In genomic region chr6:33702345-33702977, GRCh38 we compare ENCODE assay signal across 7 cellular contexts.
DNase-seq lines count a peak whose midpoint lies in the region; ATAC-seq and TF ChIP-seq lines count a peak whose summit lies in the region.

No MANE protein-coding gene starts in this region.

- H4K20me1 ChIP-seq in DOHH2 (ENCODE audit: control insufficient read depth, insufficient read depth, low read depth, low read length), result no peaks in the 10 kb centered on the region

- no peaks in the 10 kb centered on the region for H3K27me3 ChIP-seq in DOHH2 (ENCODE audit: control insufficient read depth, low read length)
- H3K27me3 ChIP-seq in parathyroid adenoma (ENCODE audit: control insufficient read depth, insufficient read depth, low read length), result no peaks in the 10 kb centered on the region

- H2AFZ ChIP-seq in parathyroid adenoma, result no peak overlapping the region

- peak; percentile 51 for TF ChIP-seq CTCF in DOHH2 (IDR thresholded peaks at IDR 0.05; ENCODE audit: low read depth, low read length, poor library complexity, severe bottlenecking)
- peak; percentile 66 for TF ChIP-seq CTCF in fibroblast of mammary gland (conservative IDR thresholded peaks at IDR 0.05; ENCODE audit: control insufficient read depth, insufficient read depth, low read depth, low read length)
- TF ChIP-seq CTCF in parathyroid adenoma (IDR thresholded peaks at IDR 0.05), result peak; percentile 15

- H3K4me3 ChIP-seq in DOHH2 (ENCODE audit: low read length) (no peak overlapping the region), fibroblast of mammary gland (ENCODE audit: control insufficient read depth, low read depth, low read length) (no peak overlapping the region), parathyroid adenoma (ENCODE audit: low read depth, low read length) (no peak overlapping the region)

- H3K4me2 ChIP-seq in DOHH2 (ENCODE audit: low read length), result no peak overlapping the region
- no peak overlapping the region for H3K4me2 ChIP-seq in parathyroid adenoma (ENCODE audit: low read length)

- H3K9me2 ChIP-seq in DOHH2 (replicated peaks; ENCODE audit: control insufficient read depth, low read length), result no peaks in the 10 kb centered on the region

- H3K79me2 ChIP-seq in DOHH2 (ENCODE audit: control insufficient read depth, low read length) (no peaks in the 10 kb centered on the region), parathyroid adenoma (peaks cover 2% of the 10 kb centered on the region)

- peak; percentile 45 for ATAC-seq in HG03378 (IDR thresholded peaks at IDR 0.05; ENCODE audit: unreplicated experiment)
- no peak for ATAC-seq in GM21825 (IDR thresholded peaks at IDR 0.05; ENCODE audit: unreplicated experiment)

- DNase-seq in SW480 (ENCODE audit: low spot score), result peak; percentile 45
- DNase-seq in fibroblast of mammary gland (ENCODE audit: low read depth), result peak; percentile 65
- DNase-seq in OCI-M2 (lab: John Stamatoyannopoulos, UW; ENCODE audit: unreplicated experiment), result no peak

- H3K36me3 ChIP-seq in DOHH2 (ENCODE audit: control insufficient read depth, low read length), result peaks cover 48% of the 10 kb centered on the region
- no peaks in the 10 kb centered on the region for H3K36me3 ChIP-seq in parathyroid adenoma (ENCODE audit: control insufficient read depth, insufficient read depth, low read length)

- H3K9me3 ChIP-seq in DOHH2 (ENCODE audit: control insufficient read depth, insufficient read depth, low read length) (no peaks in the 10 kb centered on the region), parathyroid adenoma (ENCODE audit: control insufficient read depth, low read length) (no peaks in the 10 kb centered on the region)

- H3K27ac ChIP-seq in DOHH2 (ENCODE audit: low read depth, low read length), result no peak overlapping the region
- no peak overlapping the region for H3K27ac ChIP-seq in parathyroid adenoma

- peaks cover 44% of the 10 kb centered on the region for H3F3A ChIP-seq in DOHH2 (ENCODE audit: control insufficient read depth, insufficient read depth)

- no peak overlapping the region for H3K9ac ChIP-seq in parathyroid adenoma

- H3K4me1 ChIP-seq in DOHH2 (ENCODE audit: control insufficient read depth, low read length) (peaks cover 26% of the 10 kb centered on the region), parathyroid adenoma (no peaks in the 10 kb centered on the region)

Comparison
In these comparisons a context has a peak if more than half of its experiments do, and no peak if none do; other contexts are left out.
1. CTCF ChIP-seq: peak in every context shown above with its lines; median percentile 66 in fibroblast of mammary gland; 51 in DOHH2; 15 in parathyroid adenoma.